ENCODE assay signal across 22 cellular contexts in genomic region chr4:89496851-89497250, GRCh38.
DNase-seq lines count a peak whose midpoint lies in the region; ATAC-seq and TF ChIP-seq lines count a peak whose summit lies in the region.
"Had no signal": no experiment of that assay in that cellular context is flagged by ENCODE, and none has a peak within 500 bp of the region (broad histone marks: within the 10 kb centered on the region; RNA-seq: fewer than 3 reads in every experiment).

No MANE protein-coding gene starts in this region.

- no peak overlapping the region for H2AFZ ChIP-seq in PC-3 (ENCODE audit: low read length)

- no peaks in the 10 kb centered on the region for H4K20me1 ChIP-seq in PC-3 (ENCODE audit: low read length)

- H3K9me3 ChIP-seq in PC-3 (ENCODE audit: low read length), result no peaks in the 10 kb centered on the region
- H3K9me3 ChIP-seq: esophagus squamous epithelium had no signal

- H3K79me2 ChIP-seq in PC-3 (ENCODE audit: low read length), result no peaks in the 10 kb centered on the region

- BruUV-seq in PC-3 (replicated peaks; lab: Mats Ljungman, UMichigan), result no TSS peak

- no peaks in the 10 kb centered on the region for H3K9me3 Mint-ChIP-seq in mesothelial cell of epicardium
- H3K9me3 Mint-ChIP-seq: activated CD4-positive, alpha-beta T cell treated with anti-CD3 and anti-CD28 coated beads, Interleukin-2, amount 10 ng/mL, durations not matched to agents 24 days and 14 days; activated T-helper 2 cell treated with anti-CD3 and anti-CD28 coated beads, Interferon-gamma antibody, Interleukin-2, Interleukin-4, amounts not matched to agents 10 μg/mL and 5 μg/mL and 100 μg/mL, durations not matched to agents 14 hours and 24 hours and 36 hours; CD4-positive, CD25-positive, alpha-beta regulatory T cell; central memory CD8-positive, alpha-beta T cell; T-cell had no signal

- no peaks in the 10 kb centered on the region for H3F3A ChIP-seq in PC-3 (ENCODE audit: low read length, unreplicated experiment)

- H3K27me3 Mint-ChIP-seq in mesothelial cell of epicardium (ENCODE audit: low read depth), result no peaks in the 10 kb centered on the region

- H3K9ac ChIP-seq in PC-3 (ENCODE audit: low read length), result peak overlapping the region; percentile 61; the same call in 1 of the 2 replicates

- H3K4me2 ChIP-seq in PC-3 (ENCODE audit: low read length), result no peak overlapping the region

- intact Hi-C loops in PC-3 (cut with micrococcal nuclease), result no loop called here

- no peaks in the 10 kb centered on the region for H3K9me2 ChIP-seq in PC-3 (replicated peaks; ENCODE audit: low read length)

- H3K27ac ChIP-seq in C4-2B, result peak overlapping the region; percentile 38; the same call in 1 of the 2 replicates
- H3K27ac ChIP-seq in PC-3 (ENCODE audit: low read length), result 0 out of 2 replicates have a peak overlapping the region, but pooled peaks have one; percentile 16

- TF ChIP-seq CTCF in C4-2B (conservative IDR thresholded peaks at IDR 0.05) (no peak), PC-3 (conservative IDR thresholded peaks at IDR 0.05; ENCODE audit: low read depth, low read length) (no peak), mesothelial cell of epicardium (IDR thresholded peaks at IDR 0.05; ENCODE audit: unreplicated experiment) (no peak)

- H3K4me1 ChIP-seq in PC-3 (ENCODE audit: insufficient read depth, low read length), result peaks cover 21% of the 10 kb centered on the region
- H3K4me1 ChIP-seq: esophagus squamous epithelium had no signal

- CTCF ChIA-PET in PC-3 (lab: Charles Lee), result no interaction called here

- DNase-seq in PC-3 (no peak), dermis microvascular lymphatic vessel endothelial cell (ENCODE audit: low read depth in 2 of 2) (peak; percentile 8 to 47), mesothelial cell of epicardium (ENCODE audit: low spot score in 2 of 2, unreplicated experiment in 2 of 2) (no peak), nucleus accumbens (lab: John Stamatoyannopoulos, UW) (no peak), NCI-H82 (lab: John Stamatoyannopoulos, UW) (no peak), T1000 (lab: John Stamatoyannopoulos, UW) (no peak)
- DNase-seq: ACHN; activated CD4-positive, alpha-beta T cell treated with anti-CD3 and anti-CD28 coated beads, Interleukin-2, amount 10 ng/mL, durations not matched to agents 24 days and 14 days; activated CD8-positive, alpha-beta memory T cell treated with anti-CD3 and anti-CD28 coated beads, Interleukin-2, amount 50 U/mL, for 4 hours; CD4-positive, CD25-positive, alpha-beta regulatory T cell; DMS 273 treated with DMSO at 0.1 percent for 48 hours; effector CD4-positive, alpha-beta T cell; esophagus squamous epithelium; NCI-H1694; Right ventricle myocardium superior; substantia nigra; T-cell had no signal

- H3K4me1 Mint-ChIP-seq in mesothelial cell of epicardium, result peaks cover 16% of the 10 kb centered on the region
- H3K4me1 Mint-ChIP-seq: activated CD4-positive, alpha-beta T cell treated with anti-CD3 and anti-CD28 coated beads, Interleukin-2, amount 10 ng/mL, durations not matched to agents 24 days and 14 days; CD4-positive, CD25-positive, alpha-beta regulatory T cell; central memory CD8-positive, alpha-beta T cell; T-cell had no signal

- no peak overlapping the region for H3K4me3 Mint-ChIP-seq in mesothelial cell of epicardium
- H3K4me3 Mint-ChIP-seq: activated CD4-positive, alpha-beta T cell treated with anti-CD3 and anti-CD28 coated beads, Interleukin-2, amount 10 ng/mL, durations not matched to agents 24 days and 14 days; CD4-positive, CD25-positive, alpha-beta regulatory T cell; central memory CD8-positive, alpha-beta T cell; T-cell had no signal

- H3K27me3 ChIP-seq in PC-3 (ENCODE audit: low read length), result no peaks in the 10 kb centered on the region
- H3K27me3 ChIP-seq: esophagus squamous epithelium had no signal

- H3K27ac Mint-ChIP-seq in mesothelial cell of epicardium, result peak overlapping the region; percentile 59
- H3K27ac Mint-ChIP-seq: activated CD4-positive, alpha-beta T cell treated with anti-CD3 and anti-CD28 coated beads, Interleukin-2, amount 10 ng/mL, durations not matched to agents 24 days and 14 days; activated T-helper 2 cell treated with anti-CD3 and anti-CD28 coated beads, Interferon-gamma antibody, Interleukin-2, Interleukin-4, amounts not matched to agents 10 μg/mL and 5 μg/mL and 100 μg/mL, durations not matched to agents 14 hours and 24 hours and 36 hours; CD4-positive, CD25-positive, alpha-beta regulatory T cell; T-cell had no signal

- no peaks in the 10 kb centered on the region for H3K36me3 ChIP-seq in PC-3 (ENCODE audit: low read depth, low read length)
- H3K36me3 ChIP-seq: esophagus squamous epithelium had no signal

- no peak overlapping the region for H3K4me3 ChIP-seq in PC-3 (ENCODE audit: low read length)
- H3K4me3 ChIP-seq: esophagus squamous epithelium, K562 had no signal

- no peak for ATAC-seq in PC-3
- ATAC-seq in GM18868 (IDR thresholded peaks at IDR 0.05; ENCODE audit: unreplicated experiment), result no peak
- ATAC-seq: K562, T-cell had no signal

- H3K36me3 Mint-ChIP-seq in mesothelial cell of epicardium, result no peaks in the 10 kb centered on the region
- H3K36me3 Mint-ChIP-seq: CD4-positive, CD25-positive, alpha-beta regulatory T cell; T-cell had no signal

- POLR2A ChIA-PET in PC-3 (lab: Charles Lee; ENCODE audit: unreplicated experiment), result no interaction called here

Comparison
In these comparisons a context has a peak if more than half of its experiments do, and no peak if none do; other contexts are left out.
1. DNase-seq: peak in dermis microvascular lymphatic vessel endothelial cell (2 of 2); none in PC-3 (single experiment), mesothelial cell of epicardium (0 of 2), nucleus accumbens (0 of 56), NCI-H82 (single experiment) and T1000 (single experiment).